In the genomic region with DNA sequence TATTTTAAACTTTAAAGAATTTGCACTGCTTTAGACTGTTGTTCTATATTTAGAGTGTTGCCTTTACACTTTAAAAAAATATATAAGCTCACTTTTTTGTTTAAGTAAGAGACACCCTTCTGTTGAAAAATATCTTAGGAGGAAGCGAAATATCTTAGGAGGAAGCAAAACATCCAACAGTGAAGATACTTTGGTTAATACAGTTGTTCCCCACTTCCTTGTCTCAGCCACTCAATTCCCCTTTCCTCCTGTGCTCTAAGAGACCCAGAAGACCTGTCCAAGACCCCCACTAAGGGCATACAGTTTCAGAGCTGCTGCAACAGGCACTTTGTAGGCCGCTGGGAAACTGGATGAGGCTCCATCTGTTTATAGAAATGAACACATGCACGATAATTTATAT, we compare ENCODE assay signal across 13 cellular contexts. TPM values are rescaled to one million over a fixed set of nuclear protein-coding genes. Genes with fewer than 3 reads are reported as not detected.
A peak's percentile ranks its signal among the peaks of the same experiment; 100 is the strongest.
DNase-seq lines count a peak whose midpoint lies in the region; ATAC-seq, FAIRE-seq and TF ChIP-seq lines count a peak whose summit lies in the region.
"Had no signal": no experiment of that assay in that cellular context is flagged by ENCODE, and none has a peak within 500 bp of the region (broad histone marks: within the 10 kb centered on the region; RNA-seq: fewer than 3 reads in every experiment).

No MANE protein-coding gene starts in this region.

- H3K27me3 ChIP-seq in spleen (replicated peaks in 1 of 7) = no peaks in the 10 kb centered on the region
- H3K27me3 ChIP-seq: body of pancreas, ovary had no signal

- intact Hi-C loops in spleen (cut with DNase I; ENCODE audit: low total_unique reads) = no loop called here

- H3K36me3 ChIP-seq in SK-N-MC (ENCODE audit: insufficient read depth, low read length) = peaks cover 10% of the 10 kb centered on the region
- H3K36me3 ChIP-seq in spleen = peaks cover 0 to 9% (median 0%) of the 10 kb centered on the region in 6 donors
- H3K36me3 ChIP-seq: ovary had no signal

- H3K4me1 ChIP-seq in spleen = peaks cover 12 to 83% (median 46%) of the 10 kb centered on the region in 6 donors

- H3K27ac ChIP-seq in SK-N-MC = peak overlapping the region; percentile 82
- peak overlapping the region in 6 of 8 donors; percentile 23 to 64 (median 47) for H3K27ac ChIP-seq in spleen
- H3K27ac ChIP-seq: ovary had no signal

- peak overlapping the region; percentile 51 for H3K9ac ChIP-seq in SK-N-MC (ENCODE audit: insufficient read length)

- WGBS in spleen, 5 donors = 34 to 56% (median 45%) methylated on average over 3 of the region's 3 CpGs

- DNase-seq in SK-N-MC (ENCODE audit: low read depth, low spot score) (no peak), spleen (no peak), HTR-8/SVneo (ENCODE audit: insufficient read length, low spot score) (no peak)
- DNase-seq: activated naive CD4-positive, alpha-beta T cell treated with anti-CD3 and anti-CD28 coated beads, Interleukin-2, amount 50 U/mL, for 16 hours; body of pancreas; ovary had no signal

- TF ChIP-seq POLR2A in spleen (IDR thresholded peaks at IDR 0.05) = no peak

- H3K4me3 ChIP-seq in SK-N-MC = no peak overlapping the region
- no peak overlapping the region for H3K4me3 ChIP-seq in spleen
- H3K4me3 ChIP-seq: body of pancreas, ovary, smooth muscle cell had no signal

- H3K9me3 ChIP-seq in SK-N-MC (ENCODE audit: low read depth, low read length) (no peaks in the 10 kb centered on the region), spleen (no peaks in the 10 kb centered on the region)
- H3K9me3 ChIP-seq: body of pancreas, ovary had no signal

- ATAC-seq in GM19395 (IDR thresholded peaks at IDR 0.05; ENCODE audit: unreplicated experiment) = peak; percentile 43
- peak; percentile 37 for ATAC-seq in HG03108 (IDR thresholded peaks at IDR 0.05; ENCODE audit: unreplicated experiment)
- no peak for ATAC-seq in HG03457 (IDR thresholded peaks at IDR 0.05; ENCODE audit: unreplicated experiment)
- ATAC-seq in HG02981 (IDR thresholded peaks at IDR 0.05; ENCODE audit: unreplicated experiment) = no peak
- ATAC-seq: body of pancreas, PC-3 had no signal

- TF ChIP-seq CTCF in spleen (IDR thresholded peaks at IDR 0.05 in 8 of 11, conservative IDR thresholded peaks at IDR 0.05 in 3 of 11) = peak in 1 of 11 experiments; percentile 4

- no peak for FAIRE-seq in HTR-8/SVneo (lab: Jason Lieb, UNC)

RNA-seq across cellular contexts. Expression of a gene that starts 5.8 kb away (rescaled TPM):
- total RNA-seq in spleen = 10 to 100 TPM; 14.0 to 23.4 (median 15.4) TPM
- 1 to 10 TPM; 4.6 to 5.9 (median 5.3) TPM for polyA plus RNA-seq in spleen

RNA-seq across cellular contexts. Expression of a gene that starts 26.5 kb away (rescaled TPM):
- 1 to 10 TPM in 3 of 7 donors, under 1 TPM in 1, not detected in 3; 0.23 to 2.2 (median 1.4) TPM for total RNA-seq in spleen
- under 1 TPM; 0.48 to 0.62 (median 0.52) TPM for polyA plus RNA-seq in spleen
- total RNA-seq: body of pancreas; CD4-positive, CD25-positive, alpha-beta regulatory T cell; smooth muscle cell had no signal
- polyA plus RNA-seq: CD4-positive, CD25-positive, alpha-beta regulatory T cell had no signal

Comparison
In these comparisons a context has a peak if more than half of its experiments do, and no peak if none do; other contexts are left out.
1. ATAC-seq: peak in GM19395 (single experiment) and HG03108 (single experiment); none in HG03457 (single experiment) and HG02981 (single experiment).